1 cellular context compared by ENCODE assay signal in the genomic region with DNA sequence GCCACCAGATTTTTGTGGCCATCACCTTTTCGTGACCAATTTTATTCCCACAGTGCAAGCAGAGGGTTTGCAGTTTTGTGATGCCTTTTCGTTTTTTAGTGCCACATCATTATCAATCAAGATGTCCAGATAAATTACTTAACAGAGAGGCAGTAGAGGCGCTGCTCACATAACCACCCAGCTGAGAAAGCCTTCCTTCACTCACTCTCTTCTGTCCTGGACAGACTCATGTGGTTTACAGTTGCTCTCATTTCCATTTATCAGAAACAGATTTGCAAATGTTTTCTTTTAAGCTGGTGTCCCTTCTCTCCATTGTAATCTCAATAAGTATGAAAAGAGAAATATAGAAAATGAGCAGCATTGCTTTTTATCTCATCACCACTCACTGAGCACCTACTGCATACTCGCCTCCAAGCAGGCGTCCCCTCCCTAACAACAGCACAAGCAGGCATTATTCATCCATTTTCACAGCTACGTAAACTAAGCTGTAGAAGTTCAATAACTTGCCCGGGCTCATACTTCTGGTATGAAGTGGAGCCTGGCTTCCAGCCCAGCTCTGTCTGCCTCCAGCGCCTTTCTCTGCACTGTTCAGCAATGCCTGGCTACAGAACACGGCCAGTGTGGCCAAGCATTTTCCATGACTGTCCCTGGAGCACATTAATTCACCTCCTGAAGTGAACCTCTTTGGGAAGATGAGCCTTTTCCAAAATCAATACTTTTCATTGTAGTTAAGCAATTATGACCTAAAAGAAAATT.
TF ChIP-seq lines count a peak whose summit lies in the region.

No MANE protein-coding gene starts in this region.

TF ChIP-seq in GM23338, 12 proteins besides CTCF, POLR2A, EP300 and RAD21 (continued from another document):
- TF ChIP-seq STAT1 (IDR thresholded peaks at IDR 0.05; ENCODE audit: unreplicated experiment): no peak
